Comparison of ENCODE assay signal across 8 cellular contexts in genomic region chr3:120417272-120417911, GRCh38.
DNase-seq lines count a peak whose midpoint lies in the region; ATAC-seq and TF ChIP-seq lines count a peak whose summit lies in the region.

No MANE protein-coding gene starts in this region.

- H3K27ac ChIP-seq in WERI-Rb-1 (peak overlapping the region; percentile 70), caudate nucleus (ENCODE audit: low read depth, low read length) (peak overlapping the region; percentile 72)

- DNase-seq in ACHN (peak; percentile 95), NCI-H2171 (lab: John Stamatoyannopoulos, UW) (peak; percentile 93), WERI-Rb-1 (peak; percentile 95), caudate nucleus (lab: John Stamatoyannopoulos, UW) (peak in 60 of 61 donors; percentile 50 to 99 (median 86)), iris pigment epithelial cell (ENCODE audit: low read depth) (peak; percentile 98)
- peak; percentile 74 to 83 for DNase-seq in stimulated activated CD4-positive, alpha-beta T cell treated with anti-CD3 and anti-CD28 coated beads, Interleukin-12 subunit alpha, Interleukin-12 subunit beta, amount 100 ng/mL, for 24 hours (ENCODE audit: low read depth in 2 of 2)

- peak; percentile 99 for ATAC-seq in GM18861 (IDR thresholded peaks at IDR 0.05; ENCODE audit: unreplicated experiment)
- ATAC-seq in HG03108 (IDR thresholded peaks at IDR 0.05; ENCODE audit: unreplicated experiment): peak; percentile 98

- H3K9me3 ChIP-seq in WERI-Rb-1 (ENCODE audit: severe bottlenecking): no peaks in the 10 kb centered on the region

- H3K27me3 ChIP-seq in WERI-Rb-1 (ENCODE audit: insufficient read depth, low read depth, severe bottlenecking): no peaks in the 10 kb centered on the region

- H3K36me3 ChIP-seq in WERI-Rb-1: peaks cover 9% of the 10 kb centered on the region

- peak overlapping the region; percentile 27 for H3K4me3 ChIP-seq in WERI-Rb-1 (ENCODE audit: low read depth, low read length)

- TF ChIP-seq CTCF in WERI-Rb-1 (IDR thresholded peaks at IDR 0.05; ENCODE audit: low read depth, low read length): peak; percentile 78

- in situ Hi-C loops in ACHN (cut with HindIII; ENCODE audit: low pct_ligation_motif_present, low pct_unique_long_range_greater_than_20kb, low sequenced_read_pairs): no loop called here

Comparison
In these comparisons a context has a peak if more than half of its experiments do, and no peak if none do; other contexts are left out.
1. Peak in every context shown above with its lines: DNase-seq, ATAC-seq, H3K4me3 ChIP-seq and H3K27ac ChIP-seq.